In genomic region chr7:102456327-102456726, GRCh38 we compare ENCODE assay signal across 1 cellular context.
TF ChIP-seq lines count a peak whose summit lies in the region.

No MANE protein-coding gene starts in this region.

TF ChIP-seq in HEK293, 187 proteins besides CTCF, POLR2A, EP300 and RAD21 (continued from another document and continues in another):
- TF ChIP-seq ZNF18 (tag by site-specific recombination; IDR thresholded peaks at IDR 0.05) (peak; percentile 60; the same call in 1 of the 2 replicates), REST (tag by site-specific recombination; IDR thresholded peaks at IDR 0.05) (no peak), ZNF623 (tag by site-specific recombination; IDR thresholded peaks at IDR 0.05) (no peak), ZNF707 (tag by site-specific recombination; IDR thresholded peaks at IDR 0.05) (no peak), ZNF426 (tag by site-specific recombination; IDR thresholded peaks at IDR 0.05) (no peak), ZEB2 (tag by site-specific recombination; IDR thresholded peaks at IDR 0.05) (peak; percentile 87), ZFHX2 (tag by site-specific recombination; conservative IDR thresholded peaks at IDR 0.05) (peak; percentile 76), ZNF398 (tag by site-specific recombination; IDR thresholded peaks at IDR 0.05) (no peak), ZNF600 (tag by site-specific recombination; IDR thresholded peaks at IDR 0.05) (peak; percentile 62), ZNF654 (tag by site-specific recombination; IDR thresholded peaks at IDR 0.05; ENCODE audit: low read depth) (no peak), ZNF292 (tag by site-specific recombination; IDR thresholded peaks at IDR 0.05; ENCODE audit: borderline replicate concordance, low read depth) (no peak), ZNF280C (tag by site-specific recombination; IDR thresholded peaks at IDR 0.05) (no peak), MZF1 (tag by site-specific recombination; IDR thresholded peaks at IDR 0.05; ENCODE audit: borderline replicate concordance) (no peak), ZNF501 (tag by site-specific recombination; IDR thresholded peaks at IDR 0.05) (no peak), ZBTB1 (tag by site-specific recombination; IDR thresholded peaks at IDR 0.05) (0 out of 2 replicates have a peak, but pooled peaks have one; percentile 49), ZNF660 (tag by site-specific recombination; IDR thresholded peaks at IDR 0.05) (peak; percentile 72), ZNF561 (tag by site-specific recombination; IDR thresholded peaks at IDR 0.05; ENCODE audit: borderline replicate concordance) (no peak), ZNF391 (tag by site-specific recombination; IDR thresholded peaks at IDR 0.05; ENCODE audit: borderline replicate concordance, low read depth) (no peak), ZBTB21 (tag by site-specific recombination; IDR thresholded peaks at IDR 0.05) (no peak), GLIS2 (tag by site-specific recombination; IDR thresholded peaks at IDR 0.05) (peak; percentile 68), GLI2 (tag by site-specific recombination; IDR thresholded peaks at IDR 0.05; ENCODE audit: borderline replicate concordance, low read depth) (no peak), HIC1 (tag by site-specific recombination; IDR thresholded peaks at IDR 0.05) (peak; percentile 75), KLF16 (tag by site-specific recombination; IDR thresholded peaks at IDR 0.05) (no peak), KLF1 (tag by site-specific recombination; IDR thresholded peaks at IDR 0.05) (peak; percentile 44; the same call in 1 of the 2 replicates), KLF10 (tag by site-specific recombination; IDR thresholded peaks at IDR 0.05) (peak; percentile 42; the same call in 1 of the 2 replicates), ZNF513 (tag by site-specific recombination; IDR thresholded peaks at IDR 0.05) (no peak), ZBTB44 (tag by site-specific recombination; IDR thresholded peaks at IDR 0.05) (no peak), ZNF211 (tag by site-specific recombination; IDR thresholded peaks at IDR 0.05; ENCODE audit: low read depth) (no peak), GLIS1 (tag by site-specific recombination; IDR thresholded peaks at IDR 0.05) (peak; percentile 32; the same call in 1 of the 2 replicates), ZNF266 (tag by site-specific recombination; IDR thresholded peaks at IDR 0.05; ENCODE audit: low read depth) (no peak), ZNF645 (tag by site-specific recombination; IDR thresholded peaks at IDR 0.05) (no peak), SP2 (tag by site-specific recombination; IDR thresholded peaks at IDR 0.05) (no peak), ZNF692 (tag by site-specific recombination; IDR thresholded peaks at IDR 0.05) (no peak), ZBTB48 (tag by site-specific recombination; IDR thresholded peaks at IDR 0.05) (no peak), ZIC2 (tag by site-specific recombination; IDR thresholded peaks at IDR 0.05) (no peak), ZNF311 (tag by site-specific recombination; IDR thresholded peaks at IDR 0.05; ENCODE audit: borderline replicate concordance) (no peak), ZNF514 (tag by site-specific recombination; IDR thresholded peaks at IDR 0.05) (no peak), ZNF549 (tag by site-specific recombination; IDR thresholded peaks at IDR 0.05) (no peak), SP7 (tag by site-specific recombination; IDR thresholded peaks at IDR 0.05) (peak; percentile 81)
